In genomic region chr16:4734063-4734729, GRCh38 we compare ENCODE assay signal across 8 cellular contexts. TPM values are rescaled to one million over a fixed set of nuclear protein-coding genes. Genes with fewer than 3 reads are reported as not detected.
A peak's percentile ranks its signal among the peaks of the same experiment; 100 is the strongest.
DNase-seq lines count a peak whose midpoint lies in the region; ATAC-seq, FAIRE-seq and TF ChIP-seq lines count a peak whose summit lies in the region.

ANKS3 (minus strand) TSS chr16:4734271; CDS start chr16:4730149, 4,122 bp downstream.
DNAAF8 (plus strand) TSS chr16:4734537; CDS start chr16:4736515, 1,978 bp downstream.

- TF ChIP-seq CTCF in astrocyte (IDR thresholded peaks at IDR 0.05; ENCODE audit: insufficient read depth, low read depth, low read length): no peak

- DNase-seq in NCI-H146 treated with DMSO at 0.1 percent for 48 hours (lab: John Stamatoyannopoulos, UW; ENCODE audit: unreplicated experiment): peak; percentile 91
- DNase-seq in T-helper 2 cell treated with Interferon-gamma antibody and Interleukin-4, amounts not matched to agents 5 μg/mL and 100 μg/mL, for 36 hours (ENCODE audit: low spot score): peak; percentile 86
- peak; percentile 95 for DNase-seq in astrocyte (ENCODE audit: low read depth)
- DNase-seq in hepatic stellate cell (ENCODE audit: low spot score): peak; percentile 100
- peak; percentile 98 for DNase-seq in aorta

- H3K9me3 ChIP-seq in astrocyte (ENCODE audit: insufficient read depth, low read depth, low read length) (no peaks in the 10 kb centered on the region), aorta (ENCODE audit: control insufficient read depth, low read length) (no peaks in the 10 kb centered on the region)

- H3K36me3 Mint-ChIP-seq in T-helper 2 cell treated with Interferon-gamma antibody and Interleukin-4, amounts not matched to agents 5 μg/mL and 100 μg/mL, for 36 hours (ENCODE audit: low read depth): no peaks in the 10 kb centered on the region
- peaks cover 2% of the 10 kb centered on the region for H3K36me3 Mint-ChIP-seq in astrocyte (ENCODE audit: low read depth, unreplicated experiment)

- H3K27ac ChIP-seq in astrocyte (ENCODE audit: low read depth, low read length): peak within 1 kb of the TSS; percentile 75
- peak within 1 kb of the TSS; percentile 73 for H3K27ac ChIP-seq in rectal smooth muscle tissue (ENCODE audit: low read depth, low read length)
- H3K27ac ChIP-seq in aorta (ENCODE audit: low read depth in 1 of 2, low read length in 2 of 2): peak within 1 kb of the TSS in 1 of 2 donors; percentile 88

- intact Hi-C loops in aorta (cut with DNase I): loop anchor here in 1 of 2 donors (1.0 kb wide), 1 partner anchor 68 kb away; the partner anchor contains the start of gene ROGDI

- H3K36me3 ChIP-seq in astrocyte (ENCODE audit: insufficient read depth, low read length) (peaks cover 7% of the 10 kb centered on the region), rectal smooth muscle tissue (ENCODE audit: control insufficient read depth, insufficient read depth, low read length) (no peaks in the 10 kb centered on the region), aorta (ENCODE audit: control insufficient read depth in 1 of 2, insufficient read depth in 2 of 2, low read length in 1 of 2) (no peaks in the 10 kb centered on the region)

- no peaks in the 10 kb centered on the region for H3K27me3 Mint-ChIP-seq in T-helper 2 cell treated with Interferon-gamma antibody and Interleukin-4, amounts not matched to agents 5 μg/mL and 100 μg/mL, for 36 hours (ENCODE audit: low read depth)
- peaks cover 5% of the 10 kb centered on the region for H3K27me3 Mint-ChIP-seq in astrocyte (ENCODE audit: low read depth, unreplicated experiment)

- H3K4me3 ChIP-seq in astrocyte (ENCODE audit: insufficient read depth, low read depth, low read length): peak within 1 kb of the TSS; percentile 93
- peak within 1 kb of the TSS; percentile 98 for H3K4me3 ChIP-seq in rectal smooth muscle tissue (ENCODE audit: low read length)
- H3K4me3 ChIP-seq in aorta (ENCODE audit: low read length in 2 of 2): peak within 1 kb of the TSS; percentile 74 to 84

- no peak for FAIRE-seq in astrocyte (lab: Jason Lieb, UNC)

- peak within 1 kb of the TSS; percentile 87 for H3K27ac Mint-ChIP-seq in T-helper 2 cell treated with Interferon-gamma antibody and Interleukin-4, amounts not matched to agents 5 μg/mL and 100 μg/mL, for 36 hours
- H3K27ac Mint-ChIP-seq in astrocyte (ENCODE audit: unreplicated experiment): peak within 1 kb of the TSS; percentile 80

- H3K27me3 ChIP-seq in astrocyte (ENCODE audit: insufficient read depth, low read length) (no peaks in the 10 kb centered on the region), rectal smooth muscle tissue (ENCODE audit: control insufficient read depth, insufficient read depth, low read length) (no peaks in the 10 kb centered on the region), aorta (ENCODE audit: control insufficient read depth in 1 of 2, insufficient read depth in 2 of 2, low read length in 1 of 2) (no peaks in the 10 kb centered on the region)

- H3K9ac ChIP-seq in astrocyte (ENCODE audit: low read length) (peak within 1 kb of the TSS; percentile 90), rectal smooth muscle tissue (ENCODE audit: low read length) (peak within 1 kb of the TSS; percentile 58)

- 0% methylated on average over 55 to 70 of the region's 70 CpGs for WGBS in aorta, 2 donors

- peaks cover 34% of the 10 kb centered on the region for H3K79me2 ChIP-seq in astrocyte (ENCODE audit: insufficient read depth, low read length)

- peak within 1 kb of the TSS; percentile 91 for H3K4me3 Mint-ChIP-seq in T-helper 2 cell treated with Interferon-gamma antibody and Interleukin-4, amounts not matched to agents 5 μg/mL and 100 μg/mL, for 36 hours
- peak within 1 kb of the TSS; percentile 91 for H3K4me3 Mint-ChIP-seq in astrocyte (ENCODE audit: unreplicated experiment)

- no peaks in the 10 kb centered on the region for H3K9me3 Mint-ChIP-seq in T-helper 2 cell treated with Interferon-gamma antibody and Interleukin-4, amounts not matched to agents 5 μg/mL and 100 μg/mL, for 36 hours
- H3K9me3 Mint-ChIP-seq in astrocyte (ENCODE audit: unreplicated experiment): no peaks in the 10 kb centered on the region

- peak; percentile 44 for ATAC-seq in GM18499 (IDR thresholded peaks at IDR 0.05; ENCODE audit: insufficient read depth, unreplicated experiment)
- peak; percentile 68 for ATAC-seq in HG02884 (IDR thresholded peaks at IDR 0.05; ENCODE audit: unreplicated experiment)
- peak; percentile 96 for ATAC-seq in aorta (ENCODE audit: low FRiP score)

- H4K20me1 ChIP-seq in astrocyte (ENCODE audit: insufficient read depth, low read length): peaks cover 3% of the 10 kb centered on the region

- H3K4me1 Mint-ChIP-seq in T-helper 2 cell treated with Interferon-gamma antibody and Interleukin-4, amounts not matched to agents 5 μg/mL and 100 μg/mL, for 36 hours (ENCODE audit: low read depth): peaks cover 13% of the 10 kb centered on the region
- H3K4me1 Mint-ChIP-seq in astrocyte (ENCODE audit: low read depth, unreplicated experiment): peaks cover 5% of the 10 kb centered on the region

- H2AFZ ChIP-seq in astrocyte (ENCODE audit: low read depth, low read length): peak within 1 kb of the TSS; percentile 99

- H3K4me2 ChIP-seq in astrocyte (ENCODE audit: low read length): peak within 1 kb of the TSS; percentile 100

- H3K4me1 ChIP-seq in astrocyte (ENCODE audit: insufficient read depth, low read length): peaks cover 9% of the 10 kb centered on the region
- H3K4me1 ChIP-seq in rectal smooth muscle tissue (ENCODE audit: control insufficient read depth, insufficient read depth, low read length): no peaks in the 10 kb centered on the region
- no peaks in the 10 kb centered on the region for H3K4me1 ChIP-seq in aorta (ENCODE audit: control insufficient read depth in 1 of 2, insufficient read depth in 2 of 2, low read length in 2 of 2)

RNA-seq across cellular contexts. Expression of gene ANKS3, which starts in this region (rescaled TPM):
- total RNA-seq in astrocyte (23.7 and 27.2 TPM in 2 replicates), aorta (10 to 100 TPM; 21.7 to 36.7 TPM)
- 10 to 100 TPM in 1 of 2 donors, 1 to 10 TPM in 1; 6.3 to 79.5 TPM for polyA plus RNA-seq in aorta

RNA-seq across cellular contexts. Expression of gene DNAAF8, which starts in this region (rescaled TPM):
- total RNA-seq in astrocyte (2.7 and 2.9 TPM in 2 replicates), aorta (under 1 TPM in 1 of 2 donors, not detected in 1; 0.24 TPM)
- under 1 TPM in 1 of 2 donors, not detected in 1; 0.49 TPM for polyA plus RNA-seq in aorta

Comparison
In these comparisons a context has a peak if more than half of its experiments do, and no peak if none do; other contexts are left out.
1. ATAC-seq: peak in every context shown above with its lines; median percentile 96 in aorta; 68 in HG02884; 44 in GM18499.